In the genomic region with DNA sequence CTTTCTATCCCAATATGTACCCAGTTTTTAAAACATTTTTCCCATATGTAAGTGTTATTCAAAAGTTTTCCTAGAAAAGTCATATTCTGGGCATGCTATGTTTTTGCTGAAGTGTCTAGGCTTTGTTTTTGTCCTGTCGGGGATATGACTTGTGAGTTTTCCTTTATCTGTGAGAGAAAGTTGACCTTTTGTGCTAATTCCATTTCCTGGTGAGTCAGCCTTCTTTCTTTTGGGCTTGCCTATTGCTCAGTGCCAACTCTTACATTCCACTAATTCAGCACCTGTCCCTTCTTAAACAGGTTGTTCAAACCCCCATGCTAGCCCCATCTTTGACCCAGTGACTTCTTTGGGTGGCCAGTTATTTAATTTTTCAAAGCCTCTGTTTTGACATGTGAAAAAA, we compare ENCODE assay signal across 16 cellular contexts.
DNase-seq lines count a peak whose midpoint lies in the region; ATAC-seq, FAIRE-seq and TF ChIP-seq lines count a peak whose summit lies in the region.
"Had no signal": no experiment of that assay in that cellular context is flagged by ENCODE, and none has a peak within 500 bp of the region (broad histone marks: within the 10 kb centered on the region; RNA-seq: fewer than 3 reads in every experiment).

No MANE protein-coding gene starts in this region.

- H3K36me3 ChIP-seq in K562 (ENCODE audit: control insufficient read depth, insufficient read depth, low read length): no peaks in the 10 kb centered on the region
- no peaks in the 10 kb centered on the region for H3K36me3 ChIP-seq in spleen

- DNase-seq in right cardiac atrium (no peak), Right ventricle myocardium inferior (ENCODE audit: missing footprints) (no peak), K562 (ENCODE audit: extremely low read depth in 1 of 4, low spot score in 3 of 4) (peak in 1 of 4 experiments; percentile 3), iPS-NIHi7 (ENCODE audit: extremely low spot score) (peak; percentile 17), spleen (no peak), COR-L47 (lab: John Stamatoyannopoulos, UW) (no peak), globus pallidus (ENCODE audit: low spot score) (no peak)
- DNase-seq in stimulated activated CD4-positive, alpha-beta T cell treated with anti-CD3 and anti-CD28 coated beads, Interleukin-4, amount 100 ng/mL, for 1 hour: no peak
- DNase-seq: activated CD4-positive, alpha-beta T cell treated with anti-CD3 and anti-CD28 coated beads for 4 hours; activated effector memory CD4-positive, alpha-beta T cell treated with anti-CD3 and anti-CD28 coated beads, Interleukin-2, amount 50 U/mL, for 16 hours; GOT3; hippocampal formation; MM.1S; NCI-H526; SK-N-SH had no signal

- intact Hi-C loops in right cardiac atrium (cut with DNase I) (no loop called here), Right ventricle myocardium inferior (cut with DNase I) (no loop called here), K562 (cut with micrococcal nuclease) (no loop called here), spleen (cut with DNase I; ENCODE audit: low total_unique reads) (no loop called here)

- no peak overlapping the region for H2AFZ ChIP-seq in K562 (ENCODE audit: low read depth, low read length)

- H3K9me1 ChIP-seq in K562 (ENCODE audit: control insufficient read depth, insufficient read depth, low read length): no peaks in the 10 kb centered on the region

- TF ChIP-seq CTCF in K562 (IDR thresholded peaks at IDR 0.05 in 2 of 3, conservative IDR thresholded peaks at IDR 0.05 in 1 of 3; ENCODE audit: insufficient read depth in 2 of 3, low read depth in 1 of 3, low read length in 3 of 3) (no peak), spleen (IDR thresholded peaks at IDR 0.05 in 8 of 11, conservative IDR thresholded peaks at IDR 0.05 in 3 of 11) (no peak)

- no peak for TF ChIP-seq RAD21 in K562 (CRISPR knock-in tag; conservative IDR thresholded peaks at IDR 0.05 in 1 of 2, IDR thresholded peaks at IDR 0.05 in 1 of 2)

- H3K9ac ChIP-seq in K562 (ENCODE audit: insufficient read depth in 1 of 2, low read depth in 2 of 2, low read length in 2 of 2): no peak overlapping the region
- H3K9ac ChIP-seq: SK-N-SH had no signal

- H4K20me1 ChIP-seq in K562 (replicated peaks; ENCODE audit: control insufficient read depth, insufficient read depth, low read length): no peaks in the 10 kb centered on the region

- no peaks in the 10 kb centered on the region for H3K9me3 ChIP-seq in right cardiac atrium (ENCODE audit: control insufficient read depth, low read length)
- H3K9me3 ChIP-seq in K562 (replicated peaks; ENCODE audit: control insufficient read depth, insufficient read depth, low read depth, low read length): peaks cover 3% of the 10 kb centered on the region; the same call in 1 of the 2 replicates
- peaks cover 3 to 38% (median 20%) of the 10 kb centered on the region in 8 donors for H3K9me3 ChIP-seq in spleen

- H3K79me2 ChIP-seq in K562 (ENCODE audit: control insufficient read depth, insufficient read depth, low read length): no peaks in the 10 kb centered on the region

- no peaks in the 10 kb centered on the region for H3K4me1 ChIP-seq in right cardiac atrium (ENCODE audit: control insufficient read depth, insufficient read depth, low read length)
- H3K4me1 ChIP-seq in K562 (replicated peaks in 1 of 2; ENCODE audit: control insufficient read depth in 2 of 2, insufficient read depth in 2 of 2, low read length in 2 of 2): no peaks in the 10 kb centered on the region
- H3K4me1 ChIP-seq in spleen: peaks cover 0 to 6% (median 0%) of the 10 kb centered on the region in 6 donors

- H3K27ac ChIP-seq in right cardiac atrium (ENCODE audit: low read length) (no peak overlapping the region), K562 (ENCODE audit: extremely low read depth, low read depth, low read length) (no peak overlapping the region), spleen (peak overlapping the region in 6 of 8 donors; percentile 16 to 65 (median 44))
- H3K27ac ChIP-seq: coronary artery had no signal

- no peak overlapping the region for H3K4me2 ChIP-seq in K562 (ENCODE audit: insufficient read depth, low read length)
- H3K4me2 ChIP-seq: SK-N-SH had no signal

- 24% methylated on average over 1 of the region's 1 CpG for WGBS in right cardiac atrium
- WGBS in K562 (ENCODE audit: insufficient coverage, low coverage, missing lambda C conversion rate): 5% methylated on average over 1 of the region's 1 CpG
- WGBS in spleen, 5 donors: 42 to 66% (median 53%) methylated on average over 1 of the region's 1 CpG

- no peak for TF ChIP-seq POLR2A in K562 (conservative IDR thresholded peaks at IDR 0.05)
- TF ChIP-seq POLR2A in spleen (IDR thresholded peaks at IDR 0.05): no peak

- POLR2A ChIA-PET in K562 (lab: Yijun Ruan, JAX): no interaction called here

- TF ChIP-seq EP300 in K562 (IDR thresholded peaks at IDR 0.05; ENCODE audit: low read length): no peak

- BruUV-seq in K562 (replicated peaks; lab: Mats Ljungman, UMichigan): no TSS peak

- in situ Hi-C loops in K562 (cut with MboI): no loop called here

- CTCF ChIA-PET in K562 (lab: Yijun Ruan, JAX; ENCODE audit: low intra/inter-chr PET ratio): no interaction called here

- H3K4me3 ChIP-seq in right cardiac atrium (ENCODE audit: low read length) (no peak overlapping the region), K562 (no peak overlapping the region), spleen (no peak overlapping the region)
- H3K4me3 ChIP-seq: coronary artery had no signal

- ATAC-seq in right cardiac atrium (peak; percentile 43 to 93), Right ventricle myocardium inferior (no peak), K562 (no peak)

- no peak for FAIRE-seq in K562 (lab: Jason Lieb, UNC)

- no peaks in the 10 kb centered on the region for H3K27me3 ChIP-seq in right cardiac atrium (ENCODE audit: control insufficient read depth, insufficient read depth)
- no peaks in the 10 kb centered on the region for H3K27me3 ChIP-seq in K562 (ENCODE audit: control insufficient read depth in 2 of 2, insufficient read depth in 2 of 2, low read length in 2 of 2)
- peaks cover 0 to 4% (median 0%) of the 10 kb centered on the region in 7 donors for H3K27me3 ChIP-seq in spleen (replicated peaks in 1 of 7)

TF ChIP-seq in K562, 482 proteins besides CTCF, POLR2A, EP300 and RAD21:
- TF ChIP-seq TCF7 (IDR thresholded peaks at IDR 0.05; ENCODE audit: borderline replicate concordance) (no peak), NR2C2 (CRISPR knock-in tag; IDR thresholded peaks at IDR 0.05) (no peak), NR2C2 (tag; IDR thresholded peaks at IDR 0.05) (peak; percentile 33; the same call in 1 of the 2 replicates), NR2C1 (IDR thresholded peaks at IDR 0.05) (no peak), NR2C1 (tag; IDR thresholded peaks at IDR 0.05) (0 out of 2 replicates have a peak, but pooled peaks have one; percentile 21)

Comparison
In these comparisons a context has a peak if more than half of its experiments do, and no peak if none do; other contexts are left out.
1. ATAC-seq: peak in right cardiac atrium (2 of 2); none in Right ventricle myocardium inferior (single experiment) and K562 (single experiment).
2. H3K27ac ChIP-seq: peak in spleen (6 of 8); none in right cardiac atrium (single experiment) and K562 (single experiment).